24 cellular contexts compared by ENCODE assay signal in genomic region chr21:16751705-16752104, GRCh38.
"Had no signal": no experiment of that assay in that cellular context is flagged by ENCODE, and none has a peak within 500 bp of the region (broad histone marks: within the 10 kb centered on the region; RNA-seq: fewer than 3 reads in every experiment).

No MANE protein-coding gene starts in this region.

- H3K36me3 ChIP-seq: lower lobe of right lung, neutrophil, pancreas, upper lobe of left lung had no signal

- H2AFZ ChIP-seq: hepatocyte had no signal

- H3K4me2 ChIP-seq: hepatocyte had no signal

- DNase-seq: activated CD4-positive, alpha-beta memory T cell treated with anti-CD3 and anti-CD28 coated beads for 36 hours; activated CD4-positive, alpha-beta T cell treated with anti-CD3 and anti-CD28 coated beads for 4 hours; activated CD4-positive, CD25-positive, alpha-beta regulatory T cell; activated effector memory CD4-positive, alpha-beta T cell treated with Interleukin-2 at 50 U/mL for 16 hours; activated naive CD4-positive, alpha-beta T cell treated with anti-CD3 and anti-CD28 coated beads for 36 hours; activated naive CD8-positive, alpha-beta T cell treated with anti-CD3 and anti-CD28 coated beads, Interleukin-2, amount 10 ng/mL, durations not matched to agents 7 days and 5 days; activated T-cell treated with anti-CD3 and anti-CD28 coated beads, Interleukin-2, amount 50 U/mL, for 48 hours; cerebellar nuclear complex; cortex of kidney; endodermal cell; foreskin melanocyte; glutamatergic neuron; immature natural killer cell; lower lobe of right lung; pancreas; stimulated activated CD4-positive, alpha-beta T cell treated with anti-CD3 and anti-CD28 coated beads, Interleukin-12 subunit alpha, Interleukin-12 subunit beta, amount 100 ng/mL, for 4 hours; stimulated activated CD4-positive, alpha-beta T cell treated with anti-CD3 and anti-CD28 coated beads, Interleukin-4, amount 100 ng/mL, for 4 hours; stimulated activated naive CD8-positive, alpha-beta T cell treated with anti-CD3 and anti-CD28 coated beads, Interleukin-15, Interleukin-2, amounts not matched to agents 100 U/mL and 50 U/mL, for 24 hours; SW 1271; T-helper 17 cell; upper lobe of left lung had no signal

- H3K4me1 ChIP-seq: lower lobe of right lung, pancreas, upper lobe of left lung had no signal

- H3K4me3 ChIP-seq: hepatocyte, lower lobe of right lung, pancreas, upper lobe of left lung had no signal

- H3K79me2 ChIP-seq: hepatocyte had no signal

- H3K27me3 ChIP-seq: hepatocyte, neutrophil, pancreas, upper lobe of left lung had no signal

- H3K27ac ChIP-seq: epithelial cell of prostate, lower lobe of right lung, neutrophil, pancreas, upper lobe of left lung had no signal

- H3K9me3 ChIP-seq: lower lobe of right lung, pancreas, upper lobe of left lung had no signal
